1 cellular context compared by ENCODE assay signal in the genomic region with DNA sequence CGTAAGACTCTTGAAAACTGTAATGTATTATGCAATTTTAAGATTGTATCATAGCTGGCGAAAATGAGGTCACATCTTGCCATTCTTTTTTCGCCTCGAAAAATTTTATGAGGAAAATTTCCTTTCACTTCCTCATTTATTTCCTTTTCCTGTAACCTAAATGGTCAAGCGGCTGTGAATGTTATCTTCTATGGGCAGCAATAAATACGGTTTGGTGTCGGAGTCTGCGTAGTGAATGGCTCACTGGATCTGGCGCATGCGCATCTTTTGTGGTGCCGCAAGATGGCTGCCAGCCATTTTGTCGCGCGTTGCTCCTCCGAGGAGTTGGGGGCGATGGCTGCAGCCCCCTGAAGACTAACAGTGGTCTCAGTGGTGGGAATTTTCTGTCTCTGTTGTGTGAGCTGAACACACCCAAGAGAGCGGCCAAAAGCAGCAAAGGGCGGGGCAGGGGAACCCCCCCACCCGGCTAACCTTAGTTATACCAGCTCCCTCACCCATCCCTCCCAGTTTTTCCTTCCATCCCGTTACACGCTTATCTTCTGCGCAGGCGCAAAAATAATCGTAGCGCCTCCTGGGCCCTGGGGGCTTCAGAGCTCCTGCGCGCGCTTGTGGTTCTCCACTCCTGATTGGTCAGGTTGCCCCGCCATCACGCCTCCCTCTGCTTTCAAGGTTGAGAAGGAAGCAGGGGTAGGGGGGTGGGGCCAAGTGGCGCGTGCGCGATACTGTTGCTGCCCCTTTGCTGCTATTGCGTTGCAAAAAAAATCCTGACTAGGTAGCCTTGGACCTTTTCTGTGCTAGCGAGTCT.
A peak's percentile ranks its signal among the peaks of the same experiment; 100 is the strongest.
TF ChIP-seq lines count a peak whose summit lies in the region.

A gene (plus strand): TSS at position 722 of the 805 bp plus-strand sequence. CDS start 568 bp downstream, outside the sequence.

TF ChIP-seq in K562, 482 proteins besides CTCF, POLR2A, EP300 and RAD21 (continued from another document and continues in another):
- TF ChIP-seq, protein P1, sequence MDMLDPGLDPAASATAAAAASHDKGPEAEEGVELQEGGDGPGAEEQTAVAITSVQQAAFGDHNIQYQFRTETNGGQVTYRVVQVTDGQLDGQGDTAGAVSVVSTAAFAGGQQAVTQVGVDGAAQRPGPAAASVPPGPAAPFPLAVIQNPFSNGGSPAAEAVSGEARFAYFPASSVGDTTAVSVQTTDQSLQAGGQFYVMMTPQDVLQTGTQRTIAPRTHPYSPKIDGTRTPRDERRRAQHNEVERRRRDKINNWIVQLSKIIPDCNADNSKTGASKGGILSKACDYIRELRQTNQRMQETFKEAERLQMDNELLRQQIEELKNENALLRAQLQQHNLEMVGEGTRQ (CRISPR knock-in tag; IDR thresholded peaks at IDR 0.05) = no peak
- TF ChIP-seq, protein P2, sequence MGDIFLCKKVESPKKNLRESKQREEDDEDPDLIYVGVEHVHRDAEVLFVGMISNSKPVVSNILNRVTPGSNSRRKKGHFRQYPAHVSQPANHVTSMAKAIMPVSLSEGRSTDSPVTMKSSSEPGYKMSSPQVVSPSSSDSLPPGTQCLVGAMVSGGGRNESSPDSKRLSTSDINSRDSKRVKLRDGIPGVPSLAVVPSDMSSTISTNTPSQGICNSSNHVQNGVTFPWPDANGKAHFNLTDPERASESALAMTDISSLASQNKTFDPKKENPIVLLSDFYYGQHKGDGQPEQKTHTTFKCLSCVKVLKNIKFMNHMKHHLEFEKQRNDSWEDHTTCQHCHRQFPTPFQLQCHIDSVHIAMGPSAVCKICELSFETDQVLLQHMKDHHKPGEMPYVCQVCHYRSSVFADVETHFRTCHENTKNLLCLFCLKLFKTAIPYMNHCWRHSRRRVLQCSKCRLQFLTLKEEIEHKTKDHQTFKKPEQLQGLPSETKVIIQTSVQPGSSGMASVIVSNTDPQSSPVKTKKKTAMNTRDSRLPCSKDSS (IDR thresholded peaks at IDR 0.05; ENCODE audit: low read depth, partially characterized antibody) = no peak
- TF ChIP-seq ZBTB17 (CRISPR knock-in tag; IDR thresholded peaks at IDR 0.05) (no peak; the same call in 1 of the 2 replicates), FOXK1 (CRISPR knock-in tag; IDR thresholded peaks at IDR 0.05; ENCODE audit: borderline replicate concordance) (0 out of 2 replicates have a peak, but pooled peaks have one; percentile 50), GATA2 (CRISPR knock-in tag; IDR thresholded peaks at IDR 0.05) (peak; percentile 70), ZNF584 (CRISPR knock-in tag; IDR thresholded peaks at IDR 0.05; ENCODE audit: low read depth) (0 out of 2 replicates have a peak, but pooled peaks have one; percentile 8), ZFP36 (IDR thresholded peaks at IDR 0.05; ENCODE audit: low read depth, low read length, partially characterized antibody) (no peak), ZBTB8A (IDR thresholded peaks at IDR 0.05; ENCODE audit: partially characterized antibody) (no peak), CHD1 (IDR thresholded peaks at IDR 0.05; ENCODE audit: low read length) (no peak), KDM4B (IDR thresholded peaks at IDR 0.05; ENCODE audit: borderline replicate concordance in 2 of 2, low read depth in 1 of 2) (no peak), FOSL1 (tag; conservative IDR thresholded peaks at IDR 0.05) (peak; percentile 74), CBX3 (IDR thresholded peaks at IDR 0.05; ENCODE audit: borderline replicate concordance in 1 of 2, low read length in 2 of 2) (no peak; a peak in 1 of 3 replicates), HNRNPUL1 (IDR thresholded peaks at IDR 0.05; ENCODE audit: low read length) (no peak), ZNF785 (CRISPR knock-in tag; IDR thresholded peaks at IDR 0.05) (no peak), ZNF79 (CRISPR knock-in tag; IDR thresholded peaks at IDR 0.05; ENCODE audit: low read depth) (no peak), MIER1 (IDR thresholded peaks at IDR 0.05; ENCODE audit: low read depth) (no peak), MCM3 (IDR thresholded peaks at IDR 0.05) (no peak), NELFE (IDR thresholded peaks at IDR 0.05; ENCODE audit: insufficient read depth, insufficient read length) (no peak), CREBBP (IDR thresholded peaks at IDR 0.05; ENCODE audit: low read depth, low read length) (no peak), ELF2 (CRISPR knock-in tag; IDR thresholded peaks at IDR 0.05) (no peak), TEAD4 (IDR thresholded peaks at IDR 0.05; ENCODE audit: low read length) (peak; percentile 72), TEAD4 (CRISPR knock-in tag; IDR thresholded peaks at IDR 0.05; ENCODE audit: borderline replicate concordance) (no peak), EWSR1 (IDR thresholded peaks at IDR 0.05; ENCODE audit: borderline replicate concordance, low read depth, partially characterized antibody) (no peak)
- TF ChIP-seq, protein P3, sequence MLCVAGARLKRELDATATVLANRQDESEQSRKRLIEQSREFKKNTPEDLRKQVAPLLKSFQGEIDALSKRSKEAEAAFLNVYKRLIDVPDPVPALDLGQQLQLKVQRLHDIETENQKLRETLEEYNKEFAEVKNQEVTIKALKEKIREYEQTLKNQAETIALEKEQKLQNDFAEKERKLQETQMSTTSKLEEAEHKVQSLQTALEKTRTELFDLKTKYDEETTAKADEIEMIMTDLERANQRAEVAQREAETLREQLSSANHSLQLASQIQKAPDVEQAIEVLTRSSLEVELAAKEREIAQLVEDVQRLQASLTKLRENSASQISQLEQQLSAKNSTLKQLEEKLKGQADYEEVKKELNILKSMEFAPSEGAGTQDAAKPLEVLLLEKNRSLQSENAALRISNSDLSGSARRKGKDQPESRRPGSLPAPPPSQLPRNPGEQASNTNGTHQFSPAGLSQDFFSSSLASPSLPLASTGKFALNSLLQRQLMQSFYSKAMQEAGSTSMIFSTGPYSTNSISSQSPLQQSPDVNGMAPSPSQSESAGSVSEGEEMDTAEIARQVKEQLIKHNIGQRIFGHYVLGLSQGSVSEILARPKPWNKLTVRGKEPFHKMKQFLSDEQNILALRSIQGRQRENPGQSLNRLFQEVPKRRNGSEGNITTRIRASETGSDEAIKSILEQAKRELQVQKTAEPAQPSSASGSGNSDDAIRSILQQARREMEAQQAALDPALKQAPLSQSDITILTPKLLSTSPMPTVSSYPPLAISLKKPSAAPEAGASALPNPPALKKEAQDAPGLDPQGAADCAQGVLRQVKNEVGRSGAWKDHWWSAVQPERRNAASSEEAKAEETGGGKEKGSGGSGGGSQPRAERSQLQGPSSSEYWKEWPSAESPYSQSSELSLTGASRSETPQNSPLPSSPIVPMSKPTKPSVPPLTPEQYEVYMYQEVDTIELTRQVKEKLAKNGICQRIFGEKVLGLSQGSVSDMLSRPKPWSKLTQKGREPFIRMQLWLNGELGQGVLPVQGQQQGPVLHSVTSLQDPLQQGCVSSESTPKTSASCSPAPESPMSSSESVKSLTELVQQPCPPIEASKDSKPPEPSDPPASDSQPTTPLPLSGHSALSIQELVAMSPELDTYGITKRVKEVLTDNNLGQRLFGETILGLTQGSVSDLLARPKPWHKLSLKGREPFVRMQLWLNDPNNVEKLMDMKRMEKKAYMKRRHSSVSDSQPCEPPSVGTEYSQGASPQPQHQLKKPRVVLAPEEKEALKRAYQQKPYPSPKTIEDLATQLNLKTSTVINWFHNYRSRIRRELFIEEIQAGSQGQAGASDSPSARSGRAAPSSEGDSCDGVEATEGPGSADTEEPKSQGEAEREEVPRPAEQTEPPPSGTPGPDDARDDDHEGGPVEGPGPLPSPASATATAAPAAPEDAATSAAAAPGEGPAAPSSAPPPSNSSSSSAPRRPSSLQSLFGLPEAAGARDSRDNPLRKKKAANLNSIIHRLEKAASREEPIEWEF (CRISPR knock-in tag; IDR thresholded peaks at IDR 0.05) = no peak
- TF ChIP-seq, protein P4, sequence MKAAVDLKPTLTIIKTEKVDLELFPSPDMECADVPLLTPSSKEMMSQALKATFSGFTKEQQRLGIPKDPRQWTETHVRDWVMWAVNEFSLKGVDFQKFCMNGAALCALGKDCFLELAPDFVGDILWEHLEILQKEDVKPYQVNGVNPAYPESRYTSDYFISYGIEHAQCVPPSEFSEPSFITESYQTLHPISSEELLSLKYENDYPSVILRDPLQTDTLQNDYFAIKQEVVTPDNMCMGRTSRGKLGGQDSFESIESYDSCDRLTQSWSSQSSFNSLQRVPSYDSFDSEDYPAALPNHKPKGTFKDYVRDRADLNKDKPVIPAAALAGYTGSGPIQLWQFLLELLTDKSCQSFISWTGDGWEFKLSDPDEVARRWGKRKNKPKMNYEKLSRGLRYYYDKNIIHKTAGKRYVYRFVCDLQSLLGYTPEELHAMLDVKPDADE (conservative IDR thresholded peaks at IDR 0.05; ENCODE audit: control insufficient read depth, low read depth, low read length) = no peak
- TF ChIP-seq, protein P5, sequence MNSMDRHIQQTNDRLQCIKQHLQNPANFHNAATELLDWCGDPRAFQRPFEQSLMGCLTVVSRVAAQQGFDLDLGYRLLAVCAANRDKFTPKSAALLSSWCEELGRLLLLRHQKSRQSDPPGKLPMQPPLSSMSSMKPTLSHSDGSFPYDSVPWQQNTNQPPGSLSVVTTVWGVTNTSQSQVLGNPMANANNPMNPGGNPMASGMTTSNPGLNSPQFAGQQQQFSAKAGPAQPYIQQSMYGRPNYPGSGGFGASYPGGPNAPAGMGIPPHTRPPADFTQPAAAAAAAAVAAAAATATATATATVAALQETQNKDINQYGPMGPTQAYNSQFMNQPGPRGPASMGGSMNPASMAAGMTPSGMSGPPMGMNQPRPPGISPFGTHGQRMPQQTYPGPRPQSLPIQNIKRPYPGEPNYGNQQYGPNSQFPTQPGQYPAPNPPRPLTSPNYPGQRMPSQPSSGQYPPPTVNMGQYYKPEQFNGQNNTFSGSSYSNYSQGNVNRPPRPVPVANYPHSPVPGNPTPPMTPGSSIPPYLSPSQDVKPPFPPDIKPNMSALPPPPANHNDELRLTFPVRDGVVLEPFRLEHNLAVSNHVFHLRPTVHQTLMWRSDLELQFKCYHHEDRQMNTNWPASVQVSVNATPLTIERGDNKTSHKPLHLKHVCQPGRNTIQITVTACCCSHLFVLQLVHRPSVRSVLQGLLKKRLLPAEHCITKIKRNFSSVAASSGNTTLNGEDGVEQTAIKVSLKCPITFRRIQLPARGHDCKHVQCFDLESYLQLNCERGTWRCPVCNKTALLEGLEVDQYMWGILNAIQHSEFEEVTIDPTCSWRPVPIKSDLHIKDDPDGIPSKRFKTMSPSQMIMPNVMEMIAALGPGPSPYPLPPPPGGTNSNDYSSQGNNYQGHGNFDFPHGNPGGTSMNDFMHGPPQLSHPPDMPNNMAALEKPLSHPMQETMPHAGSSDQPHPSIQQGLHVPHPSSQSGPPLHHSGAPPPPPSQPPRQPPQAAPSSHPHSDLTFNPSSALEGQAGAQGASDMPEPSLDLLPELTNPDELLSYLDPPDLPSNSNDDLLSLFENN (IDR thresholded peaks at IDR 0.05; ENCODE audit: low read depth in 2 of 2, low read length in 2 of 2) = no peak
- TF ChIP-seq, protein P6, sequence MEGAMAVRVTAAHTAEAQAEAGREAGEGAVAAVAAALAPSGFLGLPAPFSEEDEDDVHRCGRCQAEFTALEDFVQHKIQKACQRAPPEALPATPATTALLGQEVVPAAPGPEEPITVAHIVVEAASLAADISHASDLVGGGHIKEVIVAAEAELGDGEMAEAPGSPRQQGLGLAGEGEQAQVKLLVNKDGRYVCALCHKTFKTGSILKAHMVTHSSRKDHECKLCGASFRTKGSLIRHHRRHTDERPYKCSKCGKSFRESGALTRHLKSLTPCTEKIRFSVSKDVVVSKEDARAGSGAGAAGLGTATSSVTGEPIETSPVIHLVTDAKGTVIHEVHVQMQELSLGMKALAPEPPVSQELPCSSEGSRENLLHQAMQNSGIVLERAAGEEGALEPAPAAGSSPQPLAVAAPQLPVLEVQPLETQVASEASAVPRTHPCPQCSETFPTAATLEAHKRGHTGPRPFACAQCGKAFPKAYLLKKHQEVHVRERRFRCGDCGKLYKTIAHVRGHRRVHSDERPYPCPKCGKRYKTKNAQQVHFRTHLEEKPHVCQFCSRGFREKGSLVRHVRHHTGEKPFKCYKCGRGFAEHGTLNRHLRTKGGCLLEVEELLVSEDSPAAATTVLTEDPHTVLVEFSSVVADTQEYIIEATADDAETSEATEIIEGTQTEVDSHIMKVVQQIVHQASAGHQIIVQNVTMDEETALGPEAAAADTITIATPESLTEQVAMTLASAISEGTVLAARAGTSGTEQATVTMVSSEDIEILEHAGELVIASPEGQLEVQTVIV (CRISPR knock-in tag; IDR thresholded peaks at IDR 0.05; ENCODE audit: borderline replicate concordance) = no peak
- TF ChIP-seq, protein P7, sequence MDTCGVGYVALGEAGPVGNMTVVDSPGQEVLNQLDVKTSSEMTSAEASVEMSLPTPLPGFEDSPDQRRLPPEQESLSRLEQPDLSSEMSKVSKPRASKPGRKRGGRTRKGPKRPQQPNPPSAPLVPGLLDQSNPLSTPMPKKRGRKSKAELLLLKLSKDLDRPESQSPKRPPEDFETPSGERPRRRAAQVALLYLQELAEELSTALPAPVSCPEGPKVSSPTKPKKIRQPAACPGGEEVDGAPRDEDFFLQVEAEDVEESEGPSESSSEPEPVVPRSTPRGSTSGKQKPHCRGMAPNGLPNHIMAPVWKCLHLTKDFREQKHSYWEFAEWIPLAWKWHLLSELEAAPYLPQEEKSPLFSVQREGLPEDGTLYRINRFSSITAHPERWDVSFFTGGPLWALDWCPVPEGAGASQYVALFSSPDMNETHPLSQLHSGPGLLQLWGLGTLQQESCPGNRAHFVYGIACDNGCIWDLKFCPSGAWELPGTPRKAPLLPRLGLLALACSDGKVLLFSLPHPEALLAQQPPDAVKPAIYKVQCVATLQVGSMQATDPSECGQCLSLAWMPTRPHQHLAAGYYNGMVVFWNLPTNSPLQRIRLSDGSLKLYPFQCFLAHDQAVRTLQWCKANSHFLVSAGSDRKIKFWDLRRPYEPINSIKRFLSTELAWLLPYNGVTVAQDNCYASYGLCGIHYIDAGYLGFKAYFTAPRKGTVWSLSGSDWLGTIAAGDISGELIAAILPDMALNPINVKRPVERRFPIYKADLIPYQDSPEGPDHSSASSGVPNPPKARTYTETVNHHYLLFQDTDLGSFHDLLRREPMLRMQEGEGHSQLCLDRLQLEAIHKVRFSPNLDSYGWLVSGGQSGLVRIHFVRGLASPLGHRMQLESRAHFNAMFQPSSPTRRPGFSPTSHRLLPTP (IDR thresholded peaks at IDR 0.05; ENCODE audit: borderline replicate concordance, extremely low read depth, insufficient read length) = no peak
- TF ChIP-seq, protein P8, sequence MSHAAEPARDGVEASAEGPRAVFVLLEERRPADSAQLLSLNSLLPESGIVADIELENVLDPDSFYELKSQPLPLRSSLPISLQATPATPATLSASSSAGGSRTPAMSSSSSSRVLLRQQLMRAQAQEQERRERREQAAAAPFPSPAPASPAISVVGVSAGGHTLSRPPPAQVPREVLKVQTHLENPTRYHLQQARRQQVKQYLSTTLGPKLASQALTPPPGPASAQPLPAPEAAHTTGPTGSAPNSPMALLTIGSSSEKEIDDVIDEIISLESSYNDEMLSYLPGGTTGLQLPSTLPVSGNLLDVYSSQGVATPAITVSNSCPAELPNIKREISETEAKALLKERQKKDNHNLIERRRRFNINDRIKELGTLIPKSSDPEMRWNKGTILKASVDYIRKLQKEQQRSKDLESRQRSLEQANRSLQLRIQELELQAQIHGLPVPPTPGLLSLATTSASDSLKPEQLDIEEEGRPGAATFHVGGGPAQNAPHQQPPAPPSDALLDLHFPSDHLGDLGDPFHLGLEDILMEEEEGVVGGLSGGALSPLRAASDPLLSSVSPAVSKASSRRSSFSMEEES (CRISPR knock-in tag; IDR thresholded peaks at IDR 0.05) = no peak
- TF ChIP-seq, protein P9, sequence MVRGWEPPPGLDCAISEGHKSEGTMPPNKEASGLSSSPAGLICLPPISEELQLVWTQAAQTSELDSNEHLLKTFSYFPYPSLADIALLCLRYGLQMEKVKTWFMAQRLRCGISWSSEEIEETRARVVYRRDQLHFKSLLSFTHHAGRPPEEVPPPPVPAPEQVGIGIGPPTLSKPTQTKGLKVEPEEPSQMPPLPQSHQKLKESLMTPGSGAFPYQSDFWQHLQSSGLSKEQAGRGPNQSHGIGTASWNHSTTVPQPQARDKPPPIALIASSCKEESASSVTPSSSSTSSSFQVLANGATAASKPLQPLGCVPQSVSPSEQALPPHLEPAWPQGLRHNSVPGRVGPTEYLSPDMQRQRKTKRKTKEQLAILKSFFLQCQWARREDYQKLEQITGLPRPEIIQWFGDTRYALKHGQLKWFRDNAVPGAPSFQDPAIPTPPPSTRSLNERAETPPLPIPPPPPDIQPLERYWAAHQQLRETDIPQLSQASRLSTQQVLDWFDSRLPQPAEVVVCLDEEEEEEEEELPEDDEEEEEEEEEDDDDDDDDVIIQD (CRISPR knock-in tag; IDR thresholded peaks at IDR 0.05) = no peak
